8 cellular contexts compared by ENCODE assay signal in the genomic region with DNA sequence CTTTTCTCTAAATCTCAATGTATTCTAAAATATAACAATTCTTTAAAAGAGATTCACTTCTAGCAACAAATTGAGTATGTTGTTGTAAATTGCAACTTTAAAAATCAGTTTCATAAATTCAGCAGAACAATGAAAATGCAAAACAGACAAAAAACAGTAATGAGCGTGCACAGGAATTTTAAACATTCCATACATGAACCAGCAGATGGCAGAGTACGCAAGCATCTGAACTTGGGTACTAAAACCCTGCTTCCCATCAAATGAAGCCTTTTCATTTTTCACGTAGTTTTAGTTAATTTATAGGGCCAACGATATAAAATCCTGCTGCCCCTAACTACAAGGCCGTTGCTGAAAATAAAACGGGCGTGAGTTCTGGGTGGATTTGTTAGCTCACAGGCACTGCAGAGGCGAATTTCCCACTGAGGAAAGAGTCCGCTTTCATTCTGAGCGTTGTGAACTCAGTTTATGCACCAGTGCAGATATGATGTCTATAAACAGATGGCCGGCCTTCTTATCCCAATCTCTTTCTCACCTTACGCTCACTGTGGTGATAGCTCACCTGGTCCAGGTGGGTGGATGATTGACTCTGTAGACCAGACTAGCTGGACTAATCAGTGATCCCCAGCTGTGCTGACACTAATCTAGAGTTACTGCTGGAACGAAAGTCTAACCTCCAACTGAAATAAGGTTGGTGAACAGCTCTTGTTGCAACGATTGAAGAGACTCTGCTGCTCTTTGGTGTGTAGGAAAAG.
DNase-seq lines count a peak whose midpoint lies in the region; ATAC-seq and TF ChIP-seq lines count a peak whose summit lies in the region.

No MANE protein-coding gene starts in this region.

- TF ChIP-seq CTCF in gastroesophageal sphincter (IDR thresholded peaks at IDR 0.05) (peak; percentile 30 to 61 (median 42)), gastrocnemius medialis (IDR thresholded peaks at IDR 0.05 in 4 of 5, conservative IDR thresholded peaks at IDR 0.05 in 1 of 5) (peak in 4 of 5 experiments; percentile 13 to 48 (median 28))

- intact Hi-C loops in gastrocnemius medialis (cut with DNase I; ENCODE audit: low total_unique reads) = no loop called here

- H3K27me3 ChIP-seq in gastroesophageal sphincter (no peaks in the 10 kb centered on the region), gastrocnemius medialis (no peaks in the 10 kb centered on the region)

- DNase-seq in COR-L47 (lab: John Stamatoyannopoulos, UW) (peak; percentile 55), MV-4-11 (lab: John Stamatoyannopoulos, UW) (peak; percentile 25), SW480 (ENCODE audit: low spot score) (peak; percentile 35), gastrocnemius medialis (no peak), mesenteric fat pad (ENCODE audit: low spot score) (no peak)

- WGBS in gastroesophageal sphincter (ENCODE audit: low coverage in 1 of 2), 2 donors = 42 to 49% methylated on average over 4 to 13 of the region's 14 CpGs

- H3K9me3 ChIP-seq in gastroesophageal sphincter (no peaks in the 10 kb centered on the region), gastrocnemius medialis (no peaks in the 10 kb centered on the region)

- TF ChIP-seq EP300 in gastroesophageal sphincter (IDR thresholded peaks at IDR 0.05) = no peak

- H3K4me1 ChIP-seq in gastroesophageal sphincter (peaks cover 0 to 28% (median 0%) of the 10 kb centered on the region in 3 donors), gastrocnemius medialis (no peaks in the 10 kb centered on the region)

- H3K36me3 ChIP-seq in gastroesophageal sphincter = peaks cover 0 to 11% of the 10 kb centered on the region in 2 donors
- no peaks in the 10 kb centered on the region for H3K36me3 ChIP-seq in gastrocnemius medialis

- ATAC-seq in GM18909 (IDR thresholded peaks at IDR 0.05; ENCODE audit: poor library complexity, unreplicated experiment) = peak; percentile 69
- ATAC-seq in gastroesophageal sphincter = no peak
- ATAC-seq in gastrocnemius medialis = no peak
- no peak for ATAC-seq in HG03108 (IDR thresholded peaks at IDR 0.05; ENCODE audit: unreplicated experiment)

- H3K4me3 ChIP-seq in gastroesophageal sphincter = no peak overlapping the region
- no peak overlapping the region for H3K4me3 ChIP-seq in gastrocnemius medialis

- H3K27ac ChIP-seq in gastroesophageal sphincter (no peak overlapping the region), gastrocnemius medialis (no peak overlapping the region)

- TF ChIP-seq POLR2A in gastroesophageal sphincter (IDR thresholded peaks at IDR 0.05) (no peak), gastrocnemius medialis (IDR thresholded peaks at IDR 0.05) (no peak)

- in situ Hi-C loops in gastrocnemius medialis (cut with MboI; ENCODE audit: low sequenced_read_pairs in 4 of 4) = loop anchor here in 3 of 4 donors (5.0 to 25.0 kb wide), 3 partner anchors 735 to 748 kb away; no protein-coding TSS in a partner anchor

Comparison
In these comparisons a context has a peak if more than half of its experiments do, and no peak if none do; other contexts are left out.
1. DNase-seq: peak in COR-L47 (single experiment), MV-4-11 (single experiment) and SW480 (single experiment); none in gastrocnemius medialis (0 of 2) and mesenteric fat pad (single experiment).